ENCODE assay signal across 11 cellular contexts in the genomic region with DNA sequence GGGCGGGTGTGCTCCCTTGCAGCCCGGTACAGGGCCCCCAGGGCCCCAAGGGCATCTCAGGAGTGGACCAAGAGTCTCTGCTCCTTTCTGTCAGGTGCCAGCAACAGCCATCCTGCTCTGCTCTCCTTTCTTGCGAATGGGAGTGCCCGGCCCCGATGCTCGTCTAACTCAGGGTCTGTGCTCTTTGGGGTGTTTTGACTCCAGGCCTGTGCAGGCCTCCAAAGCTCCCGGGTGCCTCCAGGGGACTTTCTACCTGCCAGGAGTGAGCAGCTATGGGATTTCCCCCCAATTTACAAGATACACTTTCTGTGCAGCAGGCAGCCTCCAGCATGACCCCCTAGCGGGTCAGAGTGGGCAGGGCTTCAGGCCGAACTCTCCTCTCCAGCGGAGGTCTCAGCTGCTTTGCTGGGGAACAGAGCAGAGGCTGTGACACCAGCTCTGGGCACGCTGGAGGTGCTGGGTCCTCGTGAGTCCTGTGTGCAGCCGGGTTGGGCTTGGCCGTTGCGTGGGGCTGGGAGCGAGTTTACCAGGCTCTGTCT. TPM values are rescaled to one million over a fixed set of nuclear protein-coding genes. Genes with fewer than 3 reads are reported as not detected.
DNase-seq lines count a peak whose midpoint lies in the region; ATAC-seq, FAIRE-seq and TF ChIP-seq lines count a peak whose summit lies in the region.
"Had no signal": no experiment of that assay in that cellular context is flagged by ENCODE, and none has a peak within 500 bp of the region (broad histone marks: within the 10 kb centered on the region; RNA-seq: fewer than 3 reads in every experiment).

No MANE protein-coding gene starts in this region.

- H3K9me3 ChIP-seq in HAP-1 (no peaks in the 10 kb centered on the region), duodenal mucosa (ENCODE audit: control insufficient read depth in 1 of 2, low read length in 2 of 2) (no peaks in the 10 kb centered on the region), HepG2 (ENCODE audit: low read length) (no peaks in the 10 kb centered on the region), small intestine (ENCODE audit: control insufficient read depth, low read depth) (no peaks in the 10 kb centered on the region)

- TF ChIP-seq CTCF in HepG2 (CRISPR knock-in tag; IDR thresholded peaks at IDR 0.05): 0 out of 2 replicates have a peak, but pooled peaks have one; percentile 9

- peak overlapping the region; percentile 87 for H3K27ac ChIP-seq in duodenal mucosa (ENCODE audit: low read depth, low read length)
- H3K27ac ChIP-seq in HepG2 (ENCODE audit: extremely low read length, insufficient read depth, low read length): no peak overlapping the region
- H3K27ac ChIP-seq in small intestine (ENCODE audit: low read depth in 1 of 2, low read length in 1 of 2): peak overlapping the region; percentile 69 to 90

- in situ Hi-C loops in HAP-1 (cut with MboI; ENCODE audit: low sequenced_read_pairs): no loop called here
- in situ Hi-C loops in HepG2 (cut with HindIII; ENCODE audit: extremely low pct_ligation_motif_present, low pct_unique_long_range_greater_than_20kb): no loop called here

- BruUV-seq in HepG2 (replicated peaks; lab: Mats Ljungman, UMichigan): no TSS peak

- H3K4me3 ChIP-seq in HAP-1 (peak overlapping the region; percentile 74), duodenal mucosa (ENCODE audit: low read depth in 1 of 2, low read length in 2 of 2) (peak overlapping the region; percentile 73 to 89), HepG2 (replicated peaks in 1 of 3; ENCODE audit: insufficient read depth in 1 of 3, low read depth in 2 of 3, low read length in 3 of 3) (peak overlapping the region in 2 of 3 experiments; percentile 8 to 48; a peak in 1 of 6 replicates), small intestine (ENCODE audit: low read depth in 1 of 2, low read length in 2 of 2) (peak overlapping the region in 1 of 2 donors; percentile 66)

- no peak overlapping the region for H2AFZ ChIP-seq in HepG2 (ENCODE audit: low read length)

- H3K79me2 ChIP-seq in HepG2 (ENCODE audit: insufficient read depth, low read length): no peaks in the 10 kb centered on the region

- H3K4me1 ChIP-seq in HAP-1 (peaks cover 18% of the 10 kb centered on the region), duodenal mucosa (ENCODE audit: control insufficient read depth in 1 of 2, insufficient read depth in 2 of 2, low read length in 2 of 2) (peaks cover 33 to 52% of the 10 kb centered on the region in 2 donors), HepG2 (ENCODE audit: insufficient read depth, low read length) (peaks cover 73% of the 10 kb centered on the region), small intestine (ENCODE audit: control insufficient read depth in 2 of 2, insufficient read depth in 1 of 2, low read depth in 1 of 2, low read length in 1 of 2) (peaks cover 0 to 2% of the 10 kb centered on the region in 2 donors)

- FAIRE-seq in HepG2 (lab: Jason Lieb, UNC) (no peak), small intestine (lab: Jason Lieb, UNC) (no peak)

- H4K20me1 ChIP-seq in HepG2 (ENCODE audit: insufficient read depth, low read length): no peaks in the 10 kb centered on the region

- intact Hi-C loops in HepG2 (cut with micrococcal nuclease; ENCODE audit: unreplicated experiment): no loop called here

- H3K27me3 ChIP-seq in HAP-1 (ENCODE audit: low read depth) (no peaks in the 10 kb centered on the region), duodenal mucosa (ENCODE audit: control insufficient read depth in 1 of 2, insufficient read depth in 2 of 2, low read length in 2 of 2) (peaks cover 8 to 9% of the 10 kb centered on the region in 2 donors), HepG2 (ENCODE audit: control insufficient read depth in 1 of 2, insufficient read depth in 2 of 2, low read length in 2 of 2) (peaks cover 11 to 57% of the 10 kb centered on the region in 2 experiments), small intestine (ENCODE audit: control insufficient read depth in 2 of 2, insufficient read depth in 2 of 2, low read length in 2 of 2) (peaks cover 0 to 6% of the 10 kb centered on the region in 2 donors)

- 2% methylated on average over 7 of the region's 16 CpGs for WGBS in HepG2 (ENCODE audit: low lambda C conversion rate)
- whole genome bisulfite sequencing in small intestine, 3 donors: 9 to 43% (median 17%) methylated on average over 16 of the region's 16 CpGs

- CTCF ChIA-PET in HepG2 (lab: Yijun Ruan, JAX; ENCODE audit: low intra/inter-chr PET ratio, low total read pairs): no interaction called here

- H3K9ac ChIP-seq in duodenal mucosa (ENCODE audit: low read depth in 1 of 2, low read length in 2 of 2): peak overlapping the region; percentile 82 to 91
- no peak overlapping the region for H3K9ac ChIP-seq in HepG2 (ENCODE audit: insufficient read depth, low read depth, low read length)

- ATAC-seq in HepG2: peak; percentile 8; the same call in 1 of the 3 replicates
- no peak for ATAC-seq in HG03565 (IDR thresholded peaks at IDR 0.05; ENCODE audit: unreplicated experiment)
- no peak for ATAC-seq in GM21528 (IDR thresholded peaks at IDR 0.05; ENCODE audit: low FRiP score, unreplicated experiment)
- ATAC-seq: HCT116 had no signal

- no peak for TF ChIP-seq RAD21 in HepG2 (CRISPR knock-in tag; IDR thresholded peaks at IDR 0.05)

- no peak for TF ChIP-seq POLR2A in HepG2 (IDR thresholded peaks at IDR 0.05; ENCODE audit: insufficient read depth in 1 of 2, low read depth in 2 of 2, low read length in 2 of 2)

- H3K36me3 ChIP-seq in HAP-1 (replicated peaks) (peaks cover 8% of the 10 kb centered on the region), duodenal mucosa (ENCODE audit: control insufficient read depth in 1 of 2, insufficient read depth in 2 of 2, low read length in 2 of 2) (no peaks in the 10 kb centered on the region), HepG2 (replicated peaks in 1 of 2; ENCODE audit: control insufficient read depth in 1 of 2, insufficient read depth in 2 of 2, low read length in 2 of 2) (no peaks in the 10 kb centered on the region), small intestine (ENCODE audit: control insufficient read depth in 2 of 2, insufficient read depth in 2 of 2, low read length in 2 of 2) (no peaks in the 10 kb centered on the region)

- TF ChIP-seq EP300 in HepG2 (IDR thresholded peaks at IDR 0.05; ENCODE audit: low read depth in 2 of 2, low read length in 2 of 2) (no peak), HepG2 (CRISPR knock-in tag; IDR thresholded peaks at IDR 0.05; ENCODE audit: borderline replicate concordance) (no peak)

- POLR2A ChIA-PET in HepG2 (lab: Yijun Ruan, JAX): interaction anchor here (2.2 kb wide), 1 partner anchor 22 kb away, joined by 7 read pairs; a partner anchor contains a TSS

- DNase-seq in HAP-1 (ENCODE audit: low spot score in 2 of 2): peak in 1 of 2 experiments; percentile 56
- DNase-seq in HepG2 (ENCODE audit: low spot score): no peak
- DNase-seq in small intestine: no peak
- DNase-seq in NCI-H524 treated with DMSO at 0.1 percent for 48 hours (lab: John Stamatoyannopoulos, UW): no peak
- DNase-seq in AG08395 (ENCODE audit: low spot score): no peak
- DNase-seq: activated T-cell treated with anti-CD3 and anti-CD28 coated beads, Interleukin-2, amount 50 U/mL, for 48 hours; CD4-positive, alpha-beta T cell had no signal

- H3K4me2 ChIP-seq in HepG2 (ENCODE audit: low read depth, low read length): peak overlapping the region; percentile 63

RNA-seq across cellular contexts. Expression of a gene that starts 3.0 kb away (rescaled TPM):
- 0.14 and 0.22 TPM in 2 replicates for total RNA-seq in HepG2 (2016; rRNA removed; fragmentation: Illumina TruSeq; extraction: Trizol)
- 0.26 and 0.30 TPM in 2 replicates for total RNA-seq in HepG2 (2016; cell fraction: cytosol; rRNA removed; fragmentation: Illumina TruSeq; extraction: Trizol; ENCODE audit: low read depth)
- total RNA-seq in HepG2 (2016; cell fraction: insoluble cytoplasmic fraction; rRNA removed; fragmentation: Illumina TruSeq; extraction: Trizol): 0.19 and 0.35 TPM in 2 replicates
- 0.21 and 0.25 TPM in 2 replicates for total RNA-seq in HepG2 (2016; cell fraction: membrane; rRNA removed; fragmentation: Illumina TruSeq; extraction: Trizol)
- total RNA-seq in HepG2 (2016; cell fraction: nucleus; rRNA removed; fragmentation: Illumina TruSeq; extraction: Trizol): 0.19 and 0.22 TPM in 2 replicates
- polyA plus RNA-seq in HepG2 (2011; rRNA removed) (0.46 and 0.73 TPM in 2 replicates), small intestine (10 to 100 TPM in 1 of 3 donors, 1 to 10 TPM in 2; 3.2 to 12.6 (median 5.1) TPM)
- polyA plus RNA-seq in HepG2 (2011; cell fraction: cytosol; rRNA removed): 0.74 and 1.0 TPM in 2 replicates
- 0.69 and 0.79 TPM in 2 replicates for polyA plus RNA-seq in HepG2 (2011; cell fraction: nucleus; rRNA removed)
- 0.51 and 0.78 TPM in 2 replicates for polyA plus RNA-seq in HepG2 (2012)
- polyA plus RNA-seq in HepG2 (2016; cell fraction: cytosol; fragmentation: Illumina TruSeq; extraction: Trizol; ENCODE audit: low read depth): 0.21 and 0.42 TPM in 2 replicates
- polyA plus RNA-seq in HepG2 (2016; cell fraction: insoluble cytoplasmic fraction; fragmentation: Illumina TruSeq; extraction: Trizol; ENCODE audit: low read depth): 0.17 and 0.46 TPM in 2 replicates
- 0.40 and 0.56 TPM in 2 replicates for polyA plus RNA-seq in HepG2 (2016; cell fraction: membrane; fragmentation: Illumina TruSeq; extraction: Trizol; ENCODE audit: low read depth)
- 0.36 and 0.52 TPM in 2 replicates for polyA plus RNA-seq in HepG2 (2016; cell fraction: nucleus; fragmentation: Illumina TruSeq; extraction: Trizol; ENCODE audit: insufficient read depth, low read depth)
- polyA minus RNA-seq in HepG2 (2011; rRNA and poly(A)+ RNA removed; ENCODE audit: low replicate concordance): 1.0 and 2.0 TPM in 2 replicates
- 0.59 and 0.88 TPM in 2 replicates for polyA minus RNA-seq in HepG2 (2011; cell fraction: cytosol; rRNA and poly(A)+ RNA removed)
- 0.25 TPM in 1 of 2 replicates, not detected in the other for polyA minus RNA-seq in HepG2 (2011; cell fraction: nucleus; rRNA and poly(A)+ RNA removed)

RNA-seq across cellular contexts. Expression of a gene that starts 21.5 kb away (rescaled TPM):
- total RNA-seq in HepG2 (2016; rRNA removed; fragmentation: Illumina TruSeq; extraction: Trizol): 7.0 and 14.2 TPM in 2 replicates
- total RNA-seq in HepG2 (2016; cell fraction: cytosol; rRNA removed; fragmentation: Illumina TruSeq; extraction: Trizol; ENCODE audit: low read depth): 1.3 and 1.5 TPM in 2 replicates
- 6.7 and 14.2 TPM in 2 replicates for total RNA-seq in HepG2 (2016; cell fraction: insoluble cytoplasmic fraction; rRNA removed; fragmentation: Illumina TruSeq; extraction: Trizol)
- total RNA-seq in HepG2 (2016; cell fraction: membrane; rRNA removed; fragmentation: Illumina TruSeq; extraction: Trizol): 5.1 and 6.1 TPM in 2 replicates
- 10.4 and 11.5 TPM in 2 replicates for total RNA-seq in HepG2 (2016; cell fraction: nucleus; rRNA removed; fragmentation: Illumina TruSeq; extraction: Trizol)
- polyA plus RNA-seq in HepG2 (2011; rRNA removed) (11.1 and 16.4 TPM in 2 replicates), small intestine (10 to 100 TPM in 1 of 3 donors, 1 to 10 TPM in 2; 3.4 to 21.5 (median 9.7) TPM)
- polyA plus RNA-seq in HepG2 (2011; cell fraction: cytosol; rRNA removed): 14.3 and 20.7 TPM in 2 replicates
- 17.2 and 18.2 TPM in 2 replicates for polyA plus RNA-seq in HepG2 (2011; cell fraction: nucleus; rRNA removed)
- 6.6 and 10.2 TPM in 2 replicates for polyA plus RNA-seq in HepG2 (2012)
- polyA plus RNA-seq in HepG2 (2016; cell fraction: cytosol; fragmentation: Illumina TruSeq; extraction: Trizol; ENCODE audit: low read depth): 1.1 and 1.2 TPM in 2 replicates
- polyA plus RNA-seq in HepG2 (2016; cell fraction: insoluble cytoplasmic fraction; fragmentation: Illumina TruSeq; extraction: Trizol; ENCODE audit: low read depth): 7.9 and 8.2 TPM in 2 replicates
- polyA plus RNA-seq in HepG2 (2016; cell fraction: membrane; fragmentation: Illumina TruSeq; extraction: Trizol; ENCODE audit: low read depth): 3.0 and 3.1 TPM in 2 replicates
- polyA plus RNA-seq in HepG2 (2016; cell fraction: nucleus; fragmentation: Illumina TruSeq; extraction: Trizol; ENCODE audit: insufficient read depth, low read depth): 20.6 and 20.8 TPM in 2 replicates
- 13.4 and 50.2 TPM in 2 replicates for polyA minus RNA-seq in HepG2 (2011; rRNA and poly(A)+ RNA removed; ENCODE audit: low replicate concordance)
- 29.6 and 30.9 TPM in 2 replicates for polyA minus RNA-seq in HepG2 (2011; cell fraction: cytosol; rRNA and poly(A)+ RNA removed)
- polyA minus RNA-seq in HepG2 (2011; cell fraction: nucleus; rRNA and poly(A)+ RNA removed): 6.3 and 7.8 TPM in 2 replicates

RNA-seq across cellular contexts. Expression of a gene that starts 43.9 kb away (rescaled TPM):
- total RNA-seq in HepG2 (2016; rRNA removed; fragmentation: Illumina TruSeq; extraction: Trizol): 38.7 and 45.8 TPM in 2 replicates
- total RNA-seq in HepG2 (2016; cell fraction: cytosol; rRNA removed; fragmentation: Illumina TruSeq; extraction: Trizol; ENCODE audit: low read depth): 11.1 and 13.7 TPM in 2 replicates
- total RNA-seq in HepG2 (2016; cell fraction: insoluble cytoplasmic fraction; rRNA removed; fragmentation: Illumina TruSeq; extraction: Trizol): 33.9 and 46.1 TPM in 2 replicates
- 31.9 and 34.1 TPM in 2 replicates for total RNA-seq in HepG2 (2016; cell fraction: membrane; rRNA removed; fragmentation: Illumina TruSeq; extraction: Trizol)
- 19.5 and 22.8 TPM in 2 replicates for total RNA-seq in HepG2 (2016; cell fraction: nucleus; rRNA removed; fragmentation: Illumina TruSeq; extraction: Trizol)
- polyA plus RNA-seq in HepG2 (2011; rRNA removed) (26.5 and 38.0 TPM in 2 replicates), small intestine (10 to 100 TPM; 34.7 to 62.5 (median 34.9) TPM)
- polyA plus RNA-seq in HepG2 (2011; cell fraction: cytosol; rRNA removed): 31.2 and 47.6 TPM in 2 replicates
- 58.0 and 66.2 TPM in 2 replicates for polyA plus RNA-seq in HepG2 (2011; cell fraction: nucleus; rRNA removed)
- polyA plus RNA-seq in HepG2 (2012): 37.0 and 38.0 TPM in 2 replicates
- 13.2 and 13.7 TPM in 2 replicates for polyA plus RNA-seq in HepG2 (2016; cell fraction: cytosol; fragmentation: Illumina TruSeq; extraction: Trizol; ENCODE audit: low read depth)
- polyA plus RNA-seq in HepG2 (2016; cell fraction: insoluble cytoplasmic fraction; fragmentation: Illumina TruSeq; extraction: Trizol; ENCODE audit: low read depth): 38.8 and 48.5 TPM in 2 replicates
- polyA plus RNA-seq in HepG2 (2016; cell fraction: membrane; fragmentation: Illumina TruSeq; extraction: Trizol; ENCODE audit: low read depth): 24.3 and 28.9 TPM in 2 replicates
- polyA plus RNA-seq in HepG2 (2016; cell fraction: nucleus; fragmentation: Illumina TruSeq; extraction: Trizol; ENCODE audit: insufficient read depth, low read depth): 40.4 and 45.0 TPM in 2 replicates
- 63.2 and 70.3 TPM in 2 replicates for polyA minus RNA-seq in HepG2 (2011; rRNA and poly(A)+ RNA removed; ENCODE audit: low replicate concordance)
- polyA minus RNA-seq in HepG2 (2011; cell fraction: cytosol; rRNA and poly(A)+ RNA removed): 28.7 and 31.0 TPM in 2 replicates
- polyA minus RNA-seq in HepG2 (2011; cell fraction: nucleus; rRNA and poly(A)+ RNA removed): 10.3 and 11.6 TPM in 2 replicates

RNA-seq across cellular contexts. Expression of a gene that starts 48.0 kb away (rescaled TPM):
- not detected in 2 replicates for total RNA-seq in HepG2 (2016; rRNA removed; fragmentation: Illumina TruSeq; extraction: Trizol)
- total RNA-seq in HepG2 (2016; cell fraction: cytosol; rRNA removed; fragmentation: Illumina TruSeq; extraction: Trizol; ENCODE audit: low read depth): not detected in 2 replicates
- not detected in 2 replicates for total RNA-seq in HepG2 (2016; cell fraction: insoluble cytoplasmic fraction; rRNA removed; fragmentation: Illumina TruSeq; extraction: Trizol)
- total RNA-seq in HepG2 (2016; cell fraction: membrane; rRNA removed; fragmentation: Illumina TruSeq; extraction: Trizol): not detected in 2 replicates
- total RNA-seq in HepG2 (2016; cell fraction: nucleus; rRNA removed; fragmentation: Illumina TruSeq; extraction: Trizol): not detected in 2 replicates
- polyA plus RNA-seq in HepG2 (2011; rRNA removed) (not detected in 2 replicates), small intestine (not detected)
- polyA plus RNA-seq in HepG2 (2011; cell fraction: cytosol; rRNA removed): not detected in 2 replicates
- 0.45 and 0.50 TPM in 2 replicates for polyA plus RNA-seq in HepG2 (2011; cell fraction: nucleus; rRNA removed)
- polyA plus RNA-seq in HepG2 (2012): 0.27 and 0.35 TPM in 2 replicates
- polyA plus RNA-seq in HepG2 (2016; cell fraction: cytosol; fragmentation: Illumina TruSeq; extraction: Trizol; ENCODE audit: low read depth): not detected in 2 replicates
- not detected in 2 replicates for polyA plus RNA-seq in HepG2 (2016; cell fraction: insoluble cytoplasmic fraction; fragmentation: Illumina TruSeq; extraction: Trizol; ENCODE audit: low read depth)
- polyA plus RNA-seq in HepG2 (2016; cell fraction: membrane; fragmentation: Illumina TruSeq; extraction: Trizol; ENCODE audit: low read depth): not detected in 2 replicates
- polyA plus RNA-seq in HepG2 (2016; cell fraction: nucleus; fragmentation: Illumina TruSeq; extraction: Trizol; ENCODE audit: insufficient read depth, low read depth): not detected in 2 replicates
- 0.23 TPM in 1 of 2 replicates, not detected in the other for polyA minus RNA-seq in HepG2 (2011; rRNA and poly(A)+ RNA removed; ENCODE audit: low replicate concordance)
- polyA minus RNA-seq in HepG2 (2011; cell fraction: cytosol; rRNA and poly(A)+ RNA removed): not detected in 2 replicates
- polyA minus RNA-seq in HepG2 (2011; cell fraction: nucleus; rRNA and poly(A)+ RNA removed): not detected in 2 replicates
- total RNA-seq: CD4-positive, alpha-beta T cell had no signal

RNA-seq across cellular contexts. Expression of a gene that starts 58.0 kb away (rescaled TPM):
- total RNA-seq in HepG2 (2016; rRNA removed; fragmentation: Illumina TruSeq; extraction: Trizol): 412 and 481 TPM in 2 replicates
- 96.3 and 106 TPM in 2 replicates for total RNA-seq in HepG2 (2016; cell fraction: cytosol; rRNA removed; fragmentation: Illumina TruSeq; extraction: Trizol; ENCODE audit: low read depth)
- 424 and 467 TPM in 2 replicates for total RNA-seq in HepG2 (2016; cell fraction: insoluble cytoplasmic fraction; rRNA removed; fragmentation: Illumina TruSeq; extraction: Trizol)
- total RNA-seq in HepG2 (2016; cell fraction: membrane; rRNA removed; fragmentation: Illumina TruSeq; extraction: Trizol): 128 TPM in 2 replicates
- 195 and 203 TPM in 2 replicates for total RNA-seq in HepG2 (2016; cell fraction: nucleus; rRNA removed; fragmentation: Illumina TruSeq; extraction: Trizol)
- 182 and 243 TPM in 2 replicates for polyA plus RNA-seq in HepG2 (2011; rRNA removed)
- polyA plus RNA-seq in HepG2 (2011; cell fraction: cytosol; rRNA removed): 251 and 293 TPM in 2 replicates
- 210 and 235 TPM in 2 replicates for polyA plus RNA-seq in HepG2 (2011; cell fraction: nucleus; rRNA removed)
- polyA plus RNA-seq in HepG2 (2012): 190 and 205 TPM in 2 replicates
- polyA plus RNA-seq in HepG2 (2016; cell fraction: cytosol; fragmentation: Illumina TruSeq; extraction: Trizol; ENCODE audit: low read depth): 115 and 121 TPM in 2 replicates
- polyA plus RNA-seq in HepG2 (2016; cell fraction: insoluble cytoplasmic fraction; fragmentation: Illumina TruSeq; extraction: Trizol; ENCODE audit: low read depth): 587 and 625 TPM in 2 replicates
- 115 and 122 TPM in 2 replicates for polyA plus RNA-seq in HepG2 (2016; cell fraction: membrane; fragmentation: Illumina TruSeq; extraction: Trizol; ENCODE audit: low read depth)
- polyA plus RNA-seq in HepG2 (2016; cell fraction: nucleus; fragmentation: Illumina TruSeq; extraction: Trizol; ENCODE audit: insufficient read depth, low read depth): 355 and 369 TPM in 2 replicates
- polyA minus RNA-seq in HepG2 (2011; rRNA and poly(A)+ RNA removed; ENCODE audit: low replicate concordance): 270 and 721 TPM in 2 replicates
- 140 and 144 TPM in 2 replicates for polyA minus RNA-seq in HepG2 (2011; cell fraction: cytosol; rRNA and poly(A)+ RNA removed)
- polyA minus RNA-seq in HepG2 (2011; cell fraction: nucleus; rRNA and poly(A)+ RNA removed): 74.6 and 75.6 TPM in 2 replicates
- polyA plus RNA-seq in small intestine: 100 to 1,000 TPM; 365 to 374 (median 369) TPM
